21 cellular contexts compared by ENCODE assay signal in genomic region chr2:156511803-156512202, GRCh38.
DNase-seq lines count a peak whose midpoint lies in the region; ATAC-seq, FAIRE-seq and TF ChIP-seq lines count a peak whose summit lies in the region.
"Had no signal": no experiment of that assay in that cellular context is flagged by ENCODE, and none has a peak within 500 bp of the region (broad histone marks: within the 10 kb centered on the region; RNA-seq: fewer than 3 reads in every experiment).

No MANE protein-coding gene starts in this region.

- H4K20me1 ChIP-seq in GM12878 (ENCODE audit: control insufficient read depth, insufficient read depth), result no peaks in the 10 kb centered on the region
- H4K20me1 ChIP-seq in PC-3 (ENCODE audit: low read length), result no peaks in the 10 kb centered on the region
- H4K20me1 ChIP-seq: BLaER1 treated with 17β-estradiol and CSF1 and Interleukin-3, amounts not matched to agents 10 nM and 100 nM had no signal

- no peak for FAIRE-seq in GM12878 (lab: Jason Lieb, UNC)
- FAIRE-seq: keratinocyte, small intestine had no signal

- no peak overlapping the region for H3K9ac ChIP-seq in GM12878 (ENCODE audit: control insufficient read depth, insufficient read depth, low read length)
- H3K9ac ChIP-seq in PC-3 (ENCODE audit: low read length), result no peak overlapping the region
- H3K9ac ChIP-seq: BLaER1 treated with 17β-estradiol and CSF1 and Interleukin-3, amounts not matched to agents 10 nM and 100 nM had no signal

- CTCF ChIA-PET in GM12878 (lab: Yijun Ruan, JAX) (interaction anchor here (1.2 to 2.3 kb wide), 8 partner anchors 10 to 177 kb away, joined by 3 to 13 read pairs (median 4); no protein-coding TSS in a partner anchor), PC-3 (lab: Charles Lee) (no interaction called here)

- POLR2A ChIA-PET in GM12878 (lab: Charles Lee) (interaction anchor here (0.9 to 2.1 kb wide), 4 partner anchors 10 to 177 kb away, joined by 3 to 11 read pairs (median 4); no protein-coding TSS in a partner anchor), PC-3 (lab: Charles Lee; ENCODE audit: unreplicated experiment) (no interaction called here)

- H3K36me3 ChIP-seq in GM12878 (ENCODE audit: control insufficient read depth in 2 of 2, insufficient read depth in 2 of 2, low read length in 1 of 2) (peaks cover 0 to 3% of the 10 kb centered on the region in 2 experiments; a peak in 2 of 4 replicates), PC-3 (ENCODE audit: low read depth, low read length) (peaks cover 6% of the 10 kb centered on the region; the same call in 1 of the 2 replicates)
- H3K36me3 ChIP-seq: breast epithelium, MG63, ovary had no signal

- H3K4me2 ChIP-seq in GM12878 (ENCODE audit: control insufficient read depth, insufficient read depth), result peak overlapping the region; percentile 30; the same call in 1 of the 2 replicates
- no peak overlapping the region for H3K4me2 ChIP-seq in PC-3 (ENCODE audit: low read length)
- H3K4me2 ChIP-seq: BLaER1 treated with 17β-estradiol and CSF1 and Interleukin-3, amounts not matched to agents 10 nM and 100 nM had no signal

- TF ChIP-seq CTCF in GM12878 (IDR thresholded peaks at IDR 0.05 in 2 of 3, conservative IDR thresholded peaks at IDR 0.05 in 1 of 3; ENCODE audit: control insufficient read depth in 2 of 3, extremely low read depth in 1 of 3, insufficient read depth in 1 of 3, low read depth in 3 of 3, low read length in 3 of 3), result no peak
- TF ChIP-seq CTCF in PC-3 (conservative IDR thresholded peaks at IDR 0.05; ENCODE audit: low read depth, low read length), result no peak

- TF ChIP-seq RAD21 in GM12878 (IDR thresholded peaks at IDR 0.05; ENCODE audit: insufficient read depth, low read depth, low read length), result no peak

- H3F3A ChIP-seq in PC-3 (ENCODE audit: low read length, unreplicated experiment), result no peaks in the 10 kb centered on the region

- no TSS peak for BruUV-seq in GM12878 (replicated peaks; lab: Mats Ljungman, UMichigan)
- BruUV-seq in PC-3 (replicated peaks; lab: Mats Ljungman, UMichigan), result no TSS peak

- H3K4me3 ChIP-seq in GM12878, result no peak overlapping the region
- no peak overlapping the region for H3K4me3 ChIP-seq in PC-3 (ENCODE audit: low read length)
- H3K4me3 ChIP-seq: BLaER1 treated with 17β-estradiol and CSF1 and Interleukin-3, amounts not matched to agents 10 nM and 100 nM; breast epithelium; gastrocnemius medialis; MG63; ovary had no signal

- RAD21 ChIA-PET in GM12878 (lab: Charles Lee; ENCODE audit: unreplicated experiment), result interaction anchor here (0.6 to 3.1 kb wide), 12 partner anchors 9 to 177 kb away, joined by 3 to 13 read pairs (median 4); no protein-coding TSS in a partner anchor

- intact Hi-C loops in GM12878 (cut with micrococcal nuclease; ENCODE audit: unreplicated experiment) (no loop called here), PC-3 (cut with micrococcal nuclease) (no loop called here)

- H3K9me3 ChIP-seq in GM12878 (replicated peaks; ENCODE audit: control insufficient read depth, insufficient read depth, low read length), result no peaks in the 10 kb centered on the region
- H3K9me3 ChIP-seq in PC-3 (ENCODE audit: low read length), result no peaks in the 10 kb centered on the region
- H3K9me3 ChIP-seq: BLaER1 treated with 17β-estradiol and CSF1 and Interleukin-3, amounts not matched to agents 10 nM and 100 nM; breast epithelium; gastrocnemius medialis; MG63; ovary had no signal

- H3K9me2 ChIP-seq in PC-3 (replicated peaks; ENCODE audit: low read length), result no peaks in the 10 kb centered on the region

- DNase-seq in GM12878 (ENCODE audit: low read depth, low spot score) (no peak), dermis blood vessel endothelial cell (no peak), NCI-H1092 (lab: John Stamatoyannopoulos, UW) (no peak), PC-3 (no peak)
- DNase-seq: activated CD8-positive, alpha-beta memory T cell treated with anti-CD3 and anti-CD28 coated beads, Interleukin-2, amount 10 ng/mL, durations not matched to agents 7 days and 5 days; activated naive CD4-positive, alpha-beta T cell treated with anti-CD3 and anti-CD28 coated beads, Interleukin-2, amount 10 ng/mL, durations not matched to agents 7 days and 5 days; endodermal cell; gastrocnemius medialis; MG63; midbrain; ovary; small intestine had no signal

- H2AFZ ChIP-seq in GM12878 (ENCODE audit: control insufficient read depth, low read depth, low read length), result no peak overlapping the region
- no peak overlapping the region for H2AFZ ChIP-seq in PC-3 (ENCODE audit: low read length)

- ATAC-seq in GM18870 (IDR thresholded peaks at IDR 0.05; ENCODE audit: unreplicated experiment) (peak; percentile 59), GM21529 (IDR thresholded peaks at IDR 0.05; ENCODE audit: unreplicated experiment) (peak; percentile 66), HG02973 (IDR thresholded peaks at IDR 0.05; ENCODE audit: unreplicated experiment) (peak; percentile 42), GM12878 (peak; percentile 79), HG03097 (IDR thresholded peaks at IDR 0.05; ENCODE audit: low FRiP score, unreplicated experiment) (no peak), PC-3 (no peak)
- ATAC-seq: activated CD8-positive, alpha-beta memory T cell treated with anti-CD3 and anti-CD28 coated beads, Interleukin-2, amount 10 ng/mL, durations not matched to agents 7 days and 5 days; gastrocnemius medialis; HCT116; SK-N-SH treated with all-trans-retinoic acid at 6 μM for 48 hours had no signal

- H3K27ac ChIP-seq in GM12878 (ENCODE audit: control insufficient read depth, insufficient read depth), result peak overlapping the region; percentile 45; the same call in 1 of the 2 replicates
- no peak overlapping the region for H3K27ac ChIP-seq in PC-3 (ENCODE audit: low read length)
- H3K27ac ChIP-seq: BLaER1 treated with 17β-estradiol and CSF1 and Interleukin-3, amounts not matched to agents 10 nM and 100 nM; breast epithelium; gastrocnemius medialis; ovary had no signal

- peaks cover 23% of the 10 kb centered on the region for H3K4me1 ChIP-seq in GM12878 (ENCODE audit: control insufficient read depth, insufficient read depth, low read length)
- H3K4me1 ChIP-seq in PC-3 (ENCODE audit: insufficient read depth, low read length), result no peaks in the 10 kb centered on the region
- H3K4me1 ChIP-seq: breast epithelium, gastrocnemius medialis had no signal

- H3K79me2 ChIP-seq in GM12878 (ENCODE audit: control insufficient read depth, insufficient read depth, low read length) (no peaks in the 10 kb centered on the region), PC-3 (ENCODE audit: low read length) (no peaks in the 10 kb centered on the region)

- H3K27me3 ChIP-seq in GM12878 (replicated peaks in 1 of 2; ENCODE audit: control insufficient read depth in 2 of 2, insufficient read depth in 2 of 2, low read length in 1 of 2), result no peaks in the 10 kb centered on the region
- H3K27me3 ChIP-seq in PC-3 (ENCODE audit: low read length), result no peaks in the 10 kb centered on the region
- H3K27me3 ChIP-seq: BLaER1 treated with 17β-estradiol and CSF1 and Interleukin-3, amounts not matched to agents 10 nM and 100 nM; breast epithelium; gastrocnemius medialis; MG63; ovary had no signal

- SMC1A ChIA-PET in GM12878 (lab: Charles Lee; ENCODE audit: uncharacterized antibody, unreplicated experiment), result interaction anchor here (1.0 to 3.3 kb wide), 11 partner anchors 10 to 177 kb away, joined by 3 to 19 read pairs (median 5); no protein-coding TSS in a partner anchor

- in situ Hi-C loops in GM12878 (cut with MboI), result loop anchor here (25.0 kb wide), 1 partner anchor 900 kb away; no protein-coding TSS in a partner anchor

- no peak for TF ChIP-seq POLR2A in GM12878 (IDR thresholded peaks at IDR 0.05; ENCODE audit: low read depth, low read length)

- TF ChIP-seq EP300 in GM12878 (IDR thresholded peaks at IDR 0.05; ENCODE audit: borderline replicate concordance in 1 of 2, control insufficient read depth in 1 of 2, low read depth in 2 of 2, low read length in 2 of 2), result 0 out of 4 replicates have a peak, but pooled peaks have one; percentile 13 to 34

TF ChIP-seq in GM12878, 131 proteins besides CTCF, POLR2A, EP300 and RAD21 (continues in another document):
- peak; percentile 44; the same call in 1 of the 2 replicates for TF ChIP-seq PKNOX1 (IDR thresholded peaks at IDR 0.05)
- no peak for TF ChIP-seq RCOR1 (conservative IDR thresholded peaks at IDR 0.05; ENCODE audit: low read depth, low read length)
- TF ChIP-seq HSF1 (IDR thresholded peaks at IDR 0.05; ENCODE audit: low read depth, low read length), result no peak
- TF ChIP-seq MAX (IDR thresholded peaks at IDR 0.05; ENCODE audit: low read depth, low read length), result no peak
- TF ChIP-seq CBX5 (IDR thresholded peaks at IDR 0.05; ENCODE audit: low read depth), result no peak
- no peak for TF ChIP-seq RFX5 (IDR thresholded peaks at IDR 0.05; ENCODE audit: low read depth, low read length)

Comparison
In these comparisons a context has a peak if more than half of its experiments do, and no peak if none do; other contexts are left out.
1. ATAC-seq: peak in GM18870 (single experiment), GM21529 (single experiment), HG02973 (single experiment) and GM12878 (single experiment); none in HG03097 (single experiment) and PC-3 (single experiment).